In the genomic region with DNA sequence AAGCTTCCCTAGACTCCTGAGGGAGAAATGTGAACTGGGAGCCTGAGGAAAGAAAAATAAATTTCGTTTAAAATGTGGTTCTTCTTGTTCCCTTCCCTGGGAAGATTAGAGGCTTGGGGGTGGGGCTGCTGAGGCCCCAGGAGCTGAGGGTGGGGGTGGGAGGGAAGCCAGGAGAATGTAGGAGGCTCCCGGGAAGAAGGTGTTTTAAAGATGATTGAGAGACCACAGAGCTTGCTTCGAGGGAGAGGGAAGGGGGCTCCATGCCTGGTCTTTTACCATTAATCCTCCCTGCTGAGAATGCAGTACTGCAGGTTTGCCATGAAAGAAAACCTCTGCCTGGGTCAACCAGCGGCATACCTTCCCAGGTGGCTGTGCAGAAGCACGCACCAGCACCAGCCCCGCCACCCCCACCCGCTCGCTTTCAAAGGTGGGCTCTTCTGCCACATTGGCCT, we compare ENCODE assay signal across 1 cellular context.
TF ChIP-seq lines count a peak whose summit lies in the region.

No MANE protein-coding gene starts in this region.

TF ChIP-seq in GM23338, 12 proteins besides CTCF, POLR2A, EP300 and RAD21:
- TF ChIP-seq JUNB (IDR thresholded peaks at IDR 0.05; ENCODE audit: unreplicated experiment) (no peak), STAT1 (IDR thresholded peaks at IDR 0.05; ENCODE audit: unreplicated experiment) (no peak), ZNF462 (CRISPR knock-in tag; IDR thresholded peaks at IDR 0.05) (no peak), ETS1 (IDR thresholded peaks at IDR 0.05) (no peak), EZH2phosphoT487 (IDR thresholded peaks at IDR 0.05; ENCODE audit: unreplicated experiment) (no peak), POLR2AphosphoS5 (IDR thresholded peaks at IDR 0.05; ENCODE audit: low read depth) (no peak), EZH2 (IDR thresholded peaks at IDR 0.05; ENCODE audit: low read depth, unreplicated experiment) (no peak), ZNF331 (CRISPR knock-in tag; IDR thresholded peaks at IDR 0.05; ENCODE audit: low read depth) (no peak), CREB1 (CRISPR knock-in tag; IDR thresholded peaks at IDR 0.05; ENCODE audit: low read depth) (no peak), NANOG (IDR thresholded peaks at IDR 0.05; ENCODE audit: borderline replicate concordance) (no peak), ZNF114 (CRISPR knock-in tag; IDR thresholded peaks at IDR 0.05) (no peak)
- TF ChIP-seq, protein P1, sequence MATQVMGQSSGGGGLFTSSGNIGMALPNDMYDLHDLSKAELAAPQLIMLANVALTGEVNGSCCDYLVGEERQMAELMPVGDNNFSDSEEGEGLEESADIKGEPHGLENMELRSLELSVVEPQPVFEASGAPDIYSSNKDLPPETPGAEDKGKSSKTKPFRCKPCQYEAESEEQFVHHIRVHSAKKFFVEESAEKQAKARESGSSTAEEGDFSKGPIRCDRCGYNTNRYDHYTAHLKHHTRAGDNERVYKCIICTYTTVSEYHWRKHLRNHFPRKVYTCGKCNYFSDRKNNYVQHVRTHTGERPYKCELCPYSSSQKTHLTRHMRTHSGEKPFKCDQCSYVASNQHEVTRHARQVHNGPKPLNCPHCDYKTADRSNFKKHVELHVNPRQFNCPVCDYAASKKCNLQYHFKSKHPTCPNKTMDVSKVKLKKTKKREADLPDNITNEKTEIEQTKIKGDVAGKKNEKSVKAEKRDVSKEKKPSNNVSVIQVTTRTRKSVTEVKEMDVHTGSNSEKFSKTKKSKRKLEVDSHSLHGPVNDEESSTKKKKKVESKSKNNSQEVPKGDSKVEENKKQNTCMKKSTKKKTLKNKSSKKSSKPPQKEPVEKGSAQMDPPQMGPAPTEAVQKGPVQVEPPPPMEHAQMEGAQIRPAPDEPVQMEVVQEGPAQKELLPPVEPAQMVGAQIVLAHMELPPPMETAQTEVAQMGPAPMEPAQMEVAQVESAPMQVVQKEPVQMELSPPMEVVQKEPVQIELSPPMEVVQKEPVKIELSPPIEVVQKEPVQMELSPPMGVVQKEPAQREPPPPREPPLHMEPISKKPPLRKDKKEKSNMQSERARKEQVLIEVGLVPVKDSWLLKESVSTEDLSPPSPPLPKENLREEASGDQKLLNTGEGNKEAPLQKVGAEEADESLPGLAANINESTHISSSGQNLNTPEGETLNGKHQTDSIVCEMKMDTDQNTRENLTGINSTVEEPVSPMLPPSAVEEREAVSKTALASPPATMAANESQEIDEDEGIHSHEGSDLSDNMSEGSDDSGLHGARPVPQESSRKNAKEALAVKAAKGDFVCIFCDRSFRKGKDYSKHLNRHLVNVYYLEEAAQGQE (IDR thresholded peaks at IDR 0.05; ENCODE audit: unreplicated experiment), result no peak
